1 cellular context compared by ENCODE assay signal in genomic region chr4:146222313-146222712, GRCh38.
TF ChIP-seq lines count a peak whose summit lies in the region.

No MANE protein-coding gene starts in this region.

TF ChIP-seq in SK-N-SH treated with all-trans-retinoic acid at 6 μM for 48 hours, 23 proteins besides CTCF, POLR2A, EP300 and RAD21 (continued from another document):
- TF ChIP-seq, protein P1, sequence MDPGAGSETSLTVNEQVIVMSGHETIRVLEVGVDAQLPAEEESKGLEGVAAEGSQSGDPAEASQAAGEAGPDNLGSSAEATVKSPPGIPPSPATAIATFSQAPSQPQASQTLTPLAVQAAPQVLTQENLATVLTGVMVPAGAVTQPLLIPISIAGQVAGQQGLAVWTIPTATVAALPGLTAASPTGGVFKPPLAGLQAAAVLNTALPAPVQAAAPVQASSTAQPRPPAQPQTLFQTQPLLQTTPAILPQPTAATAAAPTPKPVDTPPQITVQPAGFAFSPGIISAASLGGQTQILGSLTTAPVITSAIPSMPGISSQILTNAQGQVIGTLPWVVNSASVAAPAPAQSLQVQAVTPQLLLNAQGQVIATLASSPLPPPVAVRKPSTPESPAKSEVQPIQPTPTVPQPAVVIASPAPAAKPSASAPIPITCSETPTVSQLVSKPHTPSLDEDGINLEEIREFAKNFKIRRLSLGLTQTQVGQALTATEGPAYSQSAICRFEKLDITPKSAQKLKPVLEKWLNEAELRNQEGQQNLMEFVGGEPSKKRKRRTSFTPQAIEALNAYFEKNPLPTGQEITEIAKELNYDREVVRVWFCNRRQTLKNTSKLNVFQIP (CRISPR knock-in tag; IDR thresholded peaks at IDR 0.05; ENCODE audit: borderline replicate concordance, low read depth): no peak
TF ChIP-seq in SK-N-SH treated with all-trans-retinoic acid at 6 μM for 48 hours: peak in this region for 0.
